28 cellular contexts compared by ENCODE assay signal in genomic region chr1:42075179-42075578, GRCh38.
"Had no signal": no experiment of that assay in that cellular context is flagged by ENCODE, and none has a peak within 500 bp of the region (broad histone marks: within the 10 kb centered on the region; RNA-seq: fewer than 3 reads in every experiment).

No MANE protein-coding gene starts in this region.

- H3K36me3 ChIP-seq: stomach, suprapubic skin, thoracic aorta, thyroid gland, tibial artery, tibial nerve, transverse colon, upper lobe of left lung, upper lobe of right lung, uterus, vagina had no signal

- H3K9me3 ChIP-seq: suprapubic skin, testis, thyroid gland, upper lobe of left lung, upper lobe of right lung, uterus, vagina had no signal

- H3K27me3 ChIP-seq: stomach, testis, thyroid gland, tibial artery, tibial nerve, upper lobe of left lung, upper lobe of right lung, uterus, vagina had no signal

- H3K4me1 Mint-ChIP-seq: stimulated activated effector memory CD8-positive, alpha-beta T cell treated with anti-CD3 and anti-CD28 coated beads, Interleukin-12 subunit alpha, Interleukin-12 subunit beta, amount 100 ng/mL, for 72 hours; stimulated activated memory B cell treated with anti-CD40 and anti-IgM and Interleukin-4, amounts not matched to agents 10 μg/mL and 1 μg/mL and 100 μg/mL, for 72 hours; stimulated activated naive B cell treated with anti-CD40 and anti-IgM and Interleukin-4, amounts not matched to agents 10 μg/mL and 1 μg/mL and 100 μg/mL, for 72 hours; stimulated activated naive CD8-positive, alpha-beta T cell treated with anti-CD3 and anti-CD28 coated beads, Interleukin-15, amount 100 ng/mL, for 72 hours had no signal

- H3K4me3 ChIP-seq: stomach, suprapubic skin, testis, thoracic aorta, thyroid gland, tibial artery, tibial nerve, transverse colon, upper lobe of left lung, upper lobe of right lung, uterus, vagina had no signal

- H3K9me3 Mint-ChIP-seq: type B pancreatic cell had no signal

- H3K27ac ChIP-seq: stomach, suprapubic skin, testis, thoracic aorta, thyroid gland, tibial artery, tibial nerve, transverse colon, upper lobe of left lung, upper lobe of right lung, uterus, vagina had no signal

- H3K4me3 Mint-ChIP-seq: stimulated activated effector memory CD8-positive, alpha-beta T cell treated with anti-CD3 and anti-CD28 coated beads, Interleukin-12 subunit alpha, Interleukin-12 subunit beta, amount 100 ng/mL, for 72 hours; stimulated activated memory B cell treated with anti-CD40 and anti-IgM and Interleukin-4, amounts not matched to agents 10 μg/mL and 1 μg/mL and 100 μg/mL, for 72 hours; stimulated activated naive B cell treated with anti-CD40 and anti-IgM and Interleukin-4, amounts not matched to agents 10 μg/mL and 1 μg/mL and 100 μg/mL, for 72 hours; stimulated activated naive CD8-positive, alpha-beta T cell treated with anti-CD3 and anti-CD28 coated beads, Interleukin-15, amount 100 ng/mL, for 72 hours; stimulated activated naive CD8-positive, alpha-beta T cell treated with anti-CD3 and anti-CD28 coated beads, Interleukin-15, Interleukin-2, amounts not matched to agents 100 ng/mL and 50 ng/mL, for 24 hours; type B pancreatic cell had no signal

- H3K36me3 Mint-ChIP-seq: stimulated activated effector memory CD8-positive, alpha-beta T cell treated with anti-CD3 and anti-CD28 coated beads, Interleukin-12 subunit alpha, Interleukin-12 subunit beta, amount 100 ng/mL, for 72 hours; type B pancreatic cell had no signal

- H3K4me1 ChIP-seq: stomach, suprapubic skin, testis, thyroid gland, tibial artery, tibial nerve, transverse colon, upper lobe of left lung, upper lobe of right lung, uterus, vagina had no signal

- H3K27ac Mint-ChIP-seq: stimulated activated effector memory CD8-positive, alpha-beta T cell treated with anti-CD3 and anti-CD28 coated beads, Interleukin-12 subunit alpha, Interleukin-12 subunit beta, amount 100 ng/mL, for 72 hours; stimulated activated memory B cell treated with anti-CD40 and anti-IgM and Interleukin-4, amounts not matched to agents 10 μg/mL and 1 μg/mL and 100 μg/mL, for 72 hours; stimulated activated naive B cell treated with anti-CD40 and anti-IgM and Interleukin-4, amounts not matched to agents 10 μg/mL and 1 μg/mL and 100 μg/mL, for 72 hours; stimulated activated naive CD8-positive, alpha-beta T cell treated with anti-CD3 and anti-CD28 coated beads, Interleukin-15, amount 100 ng/mL, for 72 hours; stimulated activated naive CD8-positive, alpha-beta T cell treated with anti-CD3 and anti-CD28 coated beads, Interleukin-15, Interleukin-2, amounts not matched to agents 100 ng/mL and 50 ng/mL, for 24 hours; type B pancreatic cell had no signal

- DNase-seq: stimulated activated CD4-positive, alpha-beta T cell treated with anti-CD3 and anti-CD28 coated beads, Interleukin-2, amount 100 ng/mL, for 48 hours; stimulated activated CD4-positive, alpha-beta T cell treated with anti-CD3 and anti-CD28 coated beads, Interleukin-4, amount 100 ng/mL, for 1 hour; stimulated activated CD4-positive, alpha-beta T cell treated with anti-CD3 and anti-CD28 coated beads, Interleukin-4, amount 100 ng/mL, for 24 hours; stimulated activated CD4-positive, alpha-beta T cell treated with anti-CD3 and anti-CD28 coated beads, Interleukin-4, amount 100 ng/mL, for 4 hours; stimulated activated CD8-positive, alpha-beta memory T cell treated with anti-CD3 and anti-CD28 coated beads, Interleukin-4, amount 100 ng/mL, for 48 hours; stimulated activated naive B cell treated with anti-CD40 and anti-IgM and Interleukin-4, amounts not matched to agents 10 μg/mL and 1 μg/mL and 100 μg/mL, for 72 hours; stimulated activated naive CD4-positive, alpha-beta T cell; stimulated activated naive CD4-positive, alpha-beta T cell treated with Interleukin-2 at 50 U/mL for 16 hours; stimulated activated naive CD8-positive, alpha-beta T cell treated with anti-CD3 and anti-CD28 coated beads, Interleukin-15, amount 100 ng/mL, for 72 hours; stimulated activated naive CD8-positive, alpha-beta T cell treated with anti-CD3 and anti-CD28 coated beads, Interleukin-15, Interleukin-2, amounts not matched to agents 100 U/mL and 50 U/mL, for 24 hours; stomach; substantia nigra; testis; thyroid gland; tibial artery; transverse colon; trophoblast cell; upper lobe of left lung; upper lobe of right lung; uterus had no signal

- ATAC-seq: stimulated activated effector memory CD8-positive, alpha-beta T cell treated with anti-CD3 and anti-CD28 coated beads, Interleukin-12 subunit alpha, Interleukin-12 subunit beta, amount 100 ng/mL, for 72 hours; stimulated activated memory B cell treated with anti-CD40 and anti-IgM and Interleukin-4, amounts not matched to agents 10 μg/mL and 1 μg/mL and 100 μg/mL, for 72 hours; stimulated activated naive B cell treated with anti-CD40 and anti-IgM and Interleukin-4, amounts not matched to agents 10 μg/mL and 1 μg/mL and 100 μg/mL, for 72 hours; stimulated activated naive CD8-positive, alpha-beta T cell treated with anti-CD3 and anti-CD28 coated beads, Interleukin-15, amount 100 ng/mL, for 72 hours; stimulated activated naive CD8-positive, alpha-beta T cell treated with anti-CD3 and anti-CD28 coated beads, Interleukin-15, Interleukin-2, amounts not matched to agents 100 U/mL and 50 U/mL, for 24 hours; upper lobe of right lung had no signal
